Comparison of ENCODE assay signal across 8 cellular contexts in genomic region chr17:29613371-29613837, GRCh38. TPM values are rescaled to one million over a fixed set of nuclear protein-coding genes. Genes with fewer than 3 reads are reported as not detected.
DNase-seq lines count a peak whose midpoint lies in the region; ATAC-seq and TF ChIP-seq lines count a peak whose summit lies in the region.

No MANE protein-coding gene starts in this region.

- no peak overlapping the region for H3K27ac Mint-ChIP-seq in natural killer cell treated with Interleukin-12 subunit alpha and Interleukin-12 subunit beta and Interleukin-15 and Interleukin-18, amount 100 ng/mL, for 72 hours

- peaks cover 8% of the 10 kb centered on the region; the same call in 1 of the 2 replicates for H3K9me1 ChIP-seq in IMR-90 (ENCODE audit: insufficient read depth, low read length)

- H3K4me2 ChIP-seq in BLaER1 treated with 17β-estradiol and CSF1 and Interleukin-3, amounts not matched to agents 10 nM and 100 nM: peak overlapping the region; percentile 92 to 98 (median 95)
- H3K4me2 ChIP-seq in IMR-90 (ENCODE audit: low read depth, low read length): no peak overlapping the region

- H3K27ac ChIP-seq in BLaER1 treated with 17β-estradiol and CSF1 and Interleukin-3, amounts not matched to agents 10 nM and 100 nM: peak overlapping the region in 6 of 11 experiments; percentile 13 to 50 (median 42); a peak in 6 of 22 replicates
- H3K27ac ChIP-seq in IMR-90 (ENCODE audit: insufficient read depth, low read length): no peak overlapping the region

- no peak overlapping the region for H3K4me3 Mint-ChIP-seq in natural killer cell treated with Interleukin-12 subunit alpha and Interleukin-12 subunit beta and Interleukin-15 and Interleukin-18, amount 100 ng/mL, for 72 hours

- peak; percentile 40 for TF ChIP-seq RAD21 in IMR-90 (IDR thresholded peaks at IDR 0.05; ENCODE audit: low read length)

- no peaks in the 10 kb centered on the region for H3K9me3 Mint-ChIP-seq in natural killer cell treated with Interleukin-12 subunit alpha and Interleukin-12 subunit beta and Interleukin-15 and Interleukin-18, amount 100 ng/mL, for 72 hours

- H2AK9ac ChIP-seq in IMR-90 (replicated peaks; ENCODE audit: low read depth, low read length, poor library complexity): peak overlapping the region; percentile 50

- no peak overlapping the region for H4K5ac ChIP-seq in IMR-90 (ENCODE audit: low read depth, low read length)

- H4K20me1 ChIP-seq in BLaER1 treated with 17β-estradiol and CSF1 and Interleukin-3, amounts not matched to agents 10 nM and 100 nM: peaks cover 0 to 71% (median 22%) of the 10 kb centered on the region in 11 experiments; a peak in 18 of 22 replicates
- peaks cover 6% of the 10 kb centered on the region; the same call in 1 of the 2 replicates for H4K20me1 ChIP-seq in IMR-90 (ENCODE audit: insufficient read depth, low read length)

- no peaks in the 10 kb centered on the region for H3K79me1 ChIP-seq in IMR-90 (ENCODE audit: low read depth in 1 of 2, low read length in 2 of 2)

- H3K27me3 Mint-ChIP-seq in natural killer cell treated with Interleukin-12 subunit alpha and Interleukin-12 subunit beta and Interleukin-15 and Interleukin-18, amount 100 ng/mL, for 72 hours: no peaks in the 10 kb centered on the region

- dilution Hi-C loops in IMR-90 (cut with HindIII; ENCODE audit: low sequenced_read_pairs, unreplicated experiment): no loop called here

- no peak overlapping the region for H3K23ac ChIP-seq in IMR-90 (ENCODE audit: low read depth, low read length)

- no peak overlapping the region for H2BK5ac ChIP-seq in IMR-90 (ENCODE audit: low read depth, low read length, poor library complexity, severe bottlenecking)

- POLR2A ChIA-PET in IMR-90 (lab: Charles Lee; ENCODE audit: unreplicated experiment): interaction anchor here (0.6 kb wide), 1 partner anchor 9 kb away, joined by 3 read pairs; no protein-coding TSS in a partner anchor

- H2AK5ac ChIP-seq in IMR-90 (ENCODE audit: low read depth, low read length): no peak overlapping the region

- ATAC-seq in IMR-90 (ENCODE audit: low read depth) (peak; percentile 57), GM21526 (IDR thresholded peaks at IDR 0.05; ENCODE audit: low FRiP score, unreplicated experiment) (no peak)
- peak; percentile 52 to 74 for ATAC-seq in natural killer cell treated with Interleukin-12 subunit alpha and Interleukin-12 subunit beta and Interleukin-15 and Interleukin-18, amount 100 ng/mL, for 72 hours

- CTCF ChIA-PET in IMR-90 (lab: Yijun Ruan, JAX): interaction anchor here (0.6 to 1.1 kb wide), 2 partner anchors 9 to 1310 kb away, joined by 3 read pairs; no protein-coding TSS in a partner anchor

- H3K56ac ChIP-seq in IMR-90 (ENCODE audit: extremely low read depth, insufficient read depth, low read length): no peak overlapping the region

- no peak overlapping the region; the same call in 1 of the 2 replicates for H3K4ac ChIP-seq in IMR-90 (ENCODE audit: low read depth, low read length)

- peaks cover 13 to 28% (median 22%) of the 10 kb centered on the region in 11 experiments for H3K27me3 ChIP-seq in BLaER1 treated with 17β-estradiol and CSF1 and Interleukin-3, amounts not matched to agents 10 nM and 100 nM
- H3K27me3 ChIP-seq in IMR-90 (ENCODE audit: control insufficient read depth, insufficient read depth, low read length): no peaks in the 10 kb centered on the region; the same call in 1 of the 2 replicates

- H3K36me3 ChIP-seq in BLaER1 treated with 17β-estradiol and CSF1 and Interleukin-3, amounts not matched to agents 10 nM and 100 nM: peaks cover 0 to 42% (median 32%) of the 10 kb centered on the region in 11 experiments; a peak in 17 of 22 replicates
- H3K36me3 ChIP-seq in IMR-90 (ENCODE audit: control insufficient read depth, insufficient read depth, low read length): peaks cover 2% of the 10 kb centered on the region; the same call in 1 of the 2 replicates

- intact Hi-C loops in IMR-90 (cut with micrococcal nuclease): no loop called here

- H4K8ac ChIP-seq in IMR-90 (ENCODE audit: low read depth in 2 of 2, low read length in 2 of 2): peak overlapping the region in 1 of 2 experiments; percentile 35; a peak in 1 of 4 replicates

- H3K4me3 ChIP-seq in BLaER1 treated with 17β-estradiol and CSF1 and Interleukin-3, amounts not matched to agents 10 nM and 100 nM: peak overlapping the region in 5 of 10 experiments; percentile 13 to 52 (median 41); a peak in 9 of 20 replicates
- no peak overlapping the region for H3K4me3 ChIP-seq in IMR-90 (ENCODE audit: insufficient read depth, low read depth, low read length)
- H3K4me3 ChIP-seq in fibroblast of the aortic adventitia (ENCODE audit: low read depth, low read length): peak overlapping the region; percentile 25

- no peak overlapping the region for H3K18ac ChIP-seq in IMR-90 (ENCODE audit: low read depth, low read length)

- H3K4me1 Mint-ChIP-seq in natural killer cell treated with Interleukin-12 subunit alpha and Interleukin-12 subunit beta and Interleukin-15 and Interleukin-18, amount 100 ng/mL, for 72 hours (ENCODE audit: low read depth in 2 of 2): peaks cover 34 to 44% of the 10 kb centered on the region in 2 donors

- BruUV-seq in IMR-90 (replicated peaks; lab: Mats Ljungman, UMichigan): no TSS peak

- H3K4me1 ChIP-seq in BLaER1 treated with 17β-estradiol and CSF1 and Interleukin-3, amounts not matched to agents 10 nM and 100 nM: peaks cover 43 to 76% (median 63%) of the 10 kb centered on the region in 10 experiments
- H3K4me1 ChIP-seq in IMR-90 (ENCODE audit: control insufficient read depth, insufficient read depth, low read length): no peaks in the 10 kb centered on the region

- no peak overlapping the region for H2BK15ac ChIP-seq in IMR-90 (ENCODE audit: low read depth, low read length)

- no peak overlapping the region for H4K91ac ChIP-seq in IMR-90 (ENCODE audit: insufficient read depth, low read depth, low read length)

- 16% methylated on average over 28 of the region's 47 CpGs; no CpG with 5 or more reads in 1 of the 2 experiments for WGBS in IMR-90 (ENCODE audit: extremely low coverage in 2 of 2, insufficient read length in 1 of 2), 2 experiments

- in situ Hi-C loops in IMR-90 (cut with MboI; ENCODE audit: low sequenced_read_pairs): no loop called here

- no peak overlapping the region for H2BK20ac ChIP-seq in IMR-90 (ENCODE audit: low read depth, low read length)

- DNase-seq in IMR-90 (peak; percentile 59), activated T-helper 1 cell treated with Interleukin-2 at 50 U/mL for 16 hours (ENCODE audit: low read depth) (peak; percentile 89), fibroblast of the aortic adventitia (ENCODE audit: low read depth) (peak; percentile 83), DMS53 (lab: John Stamatoyannopoulos, UW) (no peak)
- peak; percentile 93 for DNase-seq in natural killer cell treated with Interleukin-12 subunit alpha and Interleukin-12 subunit beta and Interleukin-15 and Interleukin-18, amount 100 ng/mL, for 72 hours (ENCODE audit: low spot score)
- DNase-seq in stimulated activated CD8-positive, alpha-beta memory T cell treated with anti-CD3 and anti-CD28 coated beads, Interleukin-7, amount 100 ng/mL, for 4 hours (ENCODE audit: low read depth in 2 of 2): peak; percentile 80 to 83

- no peak overlapping the region for H3K14ac ChIP-seq in IMR-90 (replicated peaks; ENCODE audit: low read depth, low read length)

- peaks cover 0 to 5% (median 0%) of the 10 kb centered on the region in 11 experiments; a peak in 1 of 22 replicates for H3K9me3 ChIP-seq in BLaER1 treated with 17β-estradiol and CSF1 and Interleukin-3, amounts not matched to agents 10 nM and 100 nM (replicated peaks in 1 of 11)
- H3K9me3 ChIP-seq in IMR-90 (ENCODE audit: control insufficient read depth, insufficient read depth, low read length): no peaks in the 10 kb centered on the region

- peak overlapping the region in 10 of 11 experiments; percentile 17 to 65 (median 38); a peak in 18 of 22 replicates for H3K9ac ChIP-seq in BLaER1 treated with 17β-estradiol and CSF1 and Interleukin-3, amounts not matched to agents 10 nM and 100 nM
- H3K9ac ChIP-seq in IMR-90 (ENCODE audit: low read depth, low read length): no peak overlapping the region

- peak; percentile 61 for TF ChIP-seq CTCF in IMR-90 (conservative IDR thresholded peaks at IDR 0.05; ENCODE audit: low read depth, low read length)
- TF ChIP-seq CTCF in fibroblast of the aortic adventitia (IDR thresholded peaks at IDR 0.05; ENCODE audit: insufficient read depth, low read length): peak; percentile 68

- H2BK120ac ChIP-seq in IMR-90 (ENCODE audit: low read depth, low read length): no peak overlapping the region

- H3K36me3 Mint-ChIP-seq in natural killer cell treated with Interleukin-12 subunit alpha and Interleukin-12 subunit beta and Interleukin-15 and Interleukin-18, amount 100 ng/mL, for 72 hours: no peaks in the 10 kb centered on the region

- TF ChIP-seq POLR2A in IMR-90 (IDR thresholded peaks at IDR 0.05; ENCODE audit: low read depth, low read length): no peak

- peak overlapping the region; percentile 92 for H2AFZ ChIP-seq in IMR-90 (replicated peaks; ENCODE audit: low read length, poor library complexity)

RNA-seq across cellular contexts. Expression of gene CORO6, which starts 9.3 kb away (rescaled TPM):
- total RNA-seq in IMR-90 (2012; rRNA removed): 2.8 and 3.4 TPM in 2 replicates
- 7.6 and 7.8 TPM in 2 replicates for polyA plus RNA-seq in IMR-90 (2012; rRNA removed)
- 1.4 and 2.8 TPM in 2 replicates for polyA plus RNA-seq in IMR-90 (2012; cell fraction: cytosol; rRNA removed)
- polyA plus RNA-seq in IMR-90 (2012; cell fraction: nucleus; rRNA removed; ENCODE audit: low replicate concordance): 139 and 203 TPM in 2 replicates
- total RNA-seq in fibroblast of the aortic adventitia (ENCODE audit: low replicate concordance): 5.5 and 8.3 TPM in 2 replicates
- total RNA-seq in natural killer cell treated with Interleukin-12 subunit alpha and Interleukin-12 subunit beta and Interleukin-15 and Interleukin-18, amount 100 ng/mL, for 72 hours: 10 to 100 TPM in 1 of 2 donors, 1 to 10 TPM in 1; 2.1 to 10.2 TPM

RNA-seq across cellular contexts. Expression of gene ANKRD13B, which starts 20.5 kb away (rescaled TPM):
- total RNA-seq in IMR-90 (2012; rRNA removed): 0.90 and 1.1 TPM in 2 replicates
- 4.0 and 5.2 TPM in 2 replicates for polyA plus RNA-seq in IMR-90 (2012; rRNA removed)
- polyA plus RNA-seq in IMR-90 (2012; cell fraction: cytosol; rRNA removed): 1.9 and 4.4 TPM in 2 replicates
- 27.5 and 68.3 TPM in 2 replicates for polyA plus RNA-seq in IMR-90 (2012; cell fraction: nucleus; rRNA removed; ENCODE audit: low replicate concordance)
- total RNA-seq in fibroblast of the aortic adventitia (ENCODE audit: low replicate concordance): 7.4 and 14.0 TPM in 2 replicates
- total RNA-seq in natural killer cell treated with Interleukin-12 subunit alpha and Interleukin-12 subunit beta and Interleukin-15 and Interleukin-18, amount 100 ng/mL, for 72 hours: 10 to 100 TPM in 1 of 2 donors, 1 to 10 TPM in 1; 4.4 to 32.5 TPM

RNA-seq across cellular contexts. Expression of gene GIT1, which starts 24.0 kb away (rescaled TPM):
- 13.3 and 14.2 TPM in 2 replicates for total RNA-seq in IMR-90 (2012; rRNA removed)
- 34.2 and 37.1 TPM in 2 replicates for polyA plus RNA-seq in IMR-90 (2012; rRNA removed)
- polyA plus RNA-seq in IMR-90 (2012; cell fraction: cytosol; rRNA removed): 25.3 and 30.3 TPM in 2 replicates
- 57.7 and 127 TPM in 2 replicates for polyA plus RNA-seq in IMR-90 (2012; cell fraction: nucleus; rRNA removed; ENCODE audit: low replicate concordance)
- 22.0 and 38.6 TPM in 2 replicates for total RNA-seq in fibroblast of the aortic adventitia (ENCODE audit: low replicate concordance)
- 100 to 1,000 TPM in 1 of 2 donors, 10 to 100 TPM in 1; 40.8 to 111 TPM for total RNA-seq in natural killer cell treated with Interleukin-12 subunit alpha and Interleukin-12 subunit beta and Interleukin-15 and Interleukin-18, amount 100 ng/mL, for 72 hours

RNA-seq across cellular contexts. Expression of gene TP53I13, which starts 44.9 kb away (rescaled TPM):
- total RNA-seq in IMR-90 (2012; rRNA removed) (18.3 and 22.0 TPM in 2 replicates), fibroblast of the aortic adventitia (ENCODE audit: low replicate concordance) (24.9 and 41.8 TPM in 2 replicates)
- polyA plus RNA-seq in IMR-90 (2012; rRNA removed): 48.3 and 53.1 TPM in 2 replicates
- 41.4 and 69.6 TPM in 2 replicates for polyA plus RNA-seq in IMR-90 (2012; cell fraction: cytosol; rRNA removed)
- polyA plus RNA-seq in IMR-90 (2012; cell fraction: nucleus; rRNA removed; ENCODE audit: low replicate concordance): 126 and 323 TPM in 2 replicates
- total RNA-seq in natural killer cell treated with Interleukin-12 subunit alpha and Interleukin-12 subunit beta and Interleukin-15 and Interleukin-18, amount 100 ng/mL, for 72 hours: 10 to 100 TPM; 61.6 to 95.5 TPM

RNA-seq across cellular contexts. Expression of gene ABHD15, which starts 46.6 kb away (rescaled TPM):
- total RNA-seq in IMR-90 (2012; rRNA removed) (3.1 and 3.2 TPM in 2 replicates), fibroblast of the aortic adventitia (ENCODE audit: low replicate concordance) (5.5 and 15.3 TPM in 2 replicates)
- polyA plus RNA-seq in IMR-90 (2012; rRNA removed): 4.5 and 4.6 TPM in 2 replicates
- 3.3 and 4.4 TPM in 2 replicates for polyA plus RNA-seq in IMR-90 (2012; cell fraction: cytosol; rRNA removed)
- 3.2 and 4.0 TPM in 2 replicates for polyA plus RNA-seq in IMR-90 (2012; cell fraction: nucleus; rRNA removed; ENCODE audit: low replicate concordance)
- total RNA-seq in natural killer cell treated with Interleukin-12 subunit alpha and Interleukin-12 subunit beta and Interleukin-15 and Interleukin-18, amount 100 ng/mL, for 72 hours: 10 to 100 TPM; 12.6 to 20.3 TPM
